Comparison of ENCODE assay signal across 11 cellular contexts in genomic region chr12:103801709-103802585, GRCh38. TPM values are rescaled to one million over a fixed set of nuclear protein-coding genes. Genes with fewer than 3 reads are reported as not detected.
A peak's percentile ranks its signal among the peaks of the same experiment; 100 is the strongest.
DNase-seq lines count a peak whose midpoint lies in the region; ATAC-seq and TF ChIP-seq lines count a peak whose summit lies in the region.
"Had no signal": no experiment of that assay in that cellular context is flagged by ENCODE, and none has a peak within 500 bp of the region (broad histone marks: within the 10 kb centered on the region; RNA-seq: fewer than 3 reads in every experiment).

No MANE protein-coding gene starts in this region.

- no peak overlapping the region for H3K4me3 Mint-ChIP-seq in CD14-positive monocyte
- H3K4me3 Mint-ChIP-seq: nephron; stimulated activated naive B cell treated with anti-CD40 and anti-IgM and Interleukin-4, amounts not matched to agents 10 μg/mL and 1 μg/mL and 100 μg/mL, for 72 hours had no signal

- DNase-seq in M059J (ENCODE audit: low read depth) (peak; percentile 72), brain microvascular endothelial cell (peak; percentile 43), islet precursor cell (peak; percentile 98), tibial artery (no peak), CD14-positive monocyte (ENCODE audit: low spot score) (no peak), NCI-H524 treated with DMSO at 0.1 percent for 48 hours (lab: John Stamatoyannopoulos, UW) (no peak)
- DNase-seq: NCI-H1092 treated with DMSO at 0.1 percent for 48 hours; NCI-H524; stimulated activated naive B cell treated with anti-CD40 and anti-IgM and Interleukin-4, amounts not matched to agents 10 μg/mL and 1 μg/mL and 100 μg/mL, for 72 hours had no signal

- peaks cover 66% of the 10 kb centered on the region for H3K4me1 Mint-ChIP-seq in CD14-positive monocyte

- peak overlapping the region in 2 of 7 donors; percentile 40 to 58 for H3K27ac Mint-ChIP-seq in CD14-positive monocyte

- peaks cover 9 to 10% of the 10 kb centered on the region in 2 donors for H3K36me3 Mint-ChIP-seq in CD14-positive monocyte

- H3K36me3 ChIP-seq in brain microvascular endothelial cell (replicated peaks) (peaks cover 4% of the 10 kb centered on the region), tibial artery (peaks cover 2 to 15% (median 14%) of the 10 kb centered on the region in 3 donors)

- no peak for ATAC-seq in HG02642 (IDR thresholded peaks at IDR 0.05; ENCODE audit: poor library complexity, unreplicated experiment)
- ATAC-seq: stimulated activated naive B cell treated with anti-CD40 and anti-IgM and Interleukin-4, amounts not matched to agents 10 μg/mL and 1 μg/mL and 100 μg/mL, for 72 hours had no signal

- intact Hi-C loops in tibial artery (cut with DNase I; ENCODE audit: low total_unique reads) (loop anchor here (5.0 kb wide), 1 partner anchor 35 kb away; no protein-coding TSS in a partner anchor), CD14-positive monocyte (cut with micrococcal nuclease) (loop anchor here in 1 of 2 donors (5.0 kb wide), 1 partner anchor 40 kb away; the partner anchor contains the start of gene NT5DC3)

- no peak overlapping the region for H3K4me3 ChIP-seq in brain microvascular endothelial cell (ENCODE audit: low read depth, low read length)
- no peak overlapping the region for H3K4me3 ChIP-seq in tibial artery

- H3K27me3 Mint-ChIP-seq in CD14-positive monocyte (ENCODE audit: low read depth in 3 of 3), result peaks cover 0 to 2% (median 2%) of the 10 kb centered on the region in 3 donors
- H3K27me3 Mint-ChIP-seq: stimulated activated naive B cell treated with anti-CD40 and anti-IgM and Interleukin-4, amounts not matched to agents 10 μg/mL and 1 μg/mL and 100 μg/mL, for 72 hours had no signal

- H3K9me3 Mint-ChIP-seq in CD14-positive monocyte, result peaks cover 0 to 6% (median 3%) of the 10 kb centered on the region in 7 donors
- H3K9me3 Mint-ChIP-seq: nephron had no signal

- in situ Hi-C loops in brain microvascular endothelial cell (cut with HindIII; ENCODE audit: low pct_ligation_motif_present, low sequenced_read_pairs), result no loop called here

- H3K27ac ChIP-seq in brain microvascular endothelial cell (peak overlapping the region; percentile 10), tibial artery (peak overlapping the region; percentile 76 to 80)

- H3K27me3 ChIP-seq in brain microvascular endothelial cell (replicated peaks), result no peaks in the 10 kb centered on the region
- H3K27me3 ChIP-seq in tibial artery, result no peaks in the 10 kb centered on the region

- TF ChIP-seq CTCF in brain microvascular endothelial cell (IDR thresholded peaks at IDR 0.05; ENCODE audit: low read depth, low read length, missing control alignments), result no peak
- TF ChIP-seq CTCF in tibial artery (IDR thresholded peaks at IDR 0.05), result no peak
- TF ChIP-seq CTCF in CD14-positive monocyte (IDR thresholded peaks at IDR 0.05), result no peak

- H3K9me3 ChIP-seq in tibial artery, result no peaks in the 10 kb centered on the region

- peaks cover 0 to 82% (median 61%) of the 10 kb centered on the region in 4 donors for H3K4me1 ChIP-seq in tibial artery

RNA-seq across cellular contexts. Expression of gene NT5DC3, which starts 39.1 kb away (rescaled TPM):
- 7.3 and 10.4 TPM in 2 replicates for total RNA-seq in M059J (2014; rRNA removed; shearing (Covaris generic))
- polyA plus RNA-seq in CD14-positive monocyte, result under 1 TPM; 0.27 to 0.93 TPM

Comparison
In these comparisons a context has a peak if more than half of its experiments do, and no peak if none do; other contexts are left out.
1. DNase-seq: peak in M059J (single experiment), brain microvascular endothelial cell (single experiment) and islet precursor cell (single experiment); none in tibial artery (0 of 2), CD14-positive monocyte (single experiment) and NCI-H524 treated with DMSO at 0.1 percent for 48 hours (single experiment).